Comparison of ENCODE assay signal across 1 cellular context in the genomic region with DNA sequence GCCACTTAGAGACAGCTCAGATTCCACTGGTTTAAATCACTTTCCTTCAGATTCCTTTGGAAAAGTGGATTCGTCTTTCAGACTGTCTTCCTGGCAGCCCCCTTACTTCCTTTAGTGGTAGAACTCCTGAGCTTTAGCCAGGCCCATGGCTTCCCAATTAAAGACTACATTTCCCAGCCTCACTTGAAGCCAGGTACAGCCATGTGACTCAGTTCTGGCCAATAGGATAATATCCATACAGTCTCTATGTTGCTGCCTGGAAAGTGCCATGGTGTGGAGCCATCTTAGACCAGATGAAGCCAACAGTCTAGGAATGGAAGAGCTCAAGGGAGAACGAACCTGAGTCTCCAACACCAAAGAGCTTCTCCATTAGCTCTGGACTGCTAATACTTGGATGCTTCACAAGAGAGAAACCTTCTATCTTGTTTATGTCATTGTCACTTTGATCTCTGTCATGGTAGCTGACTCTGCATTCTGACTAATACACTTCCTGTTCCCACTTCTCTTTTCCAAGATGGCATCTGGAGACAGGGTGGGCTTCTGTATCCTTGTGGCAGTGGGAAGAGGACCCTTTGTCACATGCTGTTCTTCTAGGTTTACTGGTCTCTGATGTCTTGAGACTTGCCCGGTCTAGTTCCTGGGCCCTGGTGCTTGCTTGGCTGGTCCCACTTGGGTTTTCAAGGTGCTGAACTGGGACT.
TF ChIP-seq lines count a peak whose summit lies in the region.

No MANE protein-coding gene starts in this region.

TF ChIP-seq in K562, 482 proteins besides CTCF, POLR2A, EP300 and RAD21:
- TF ChIP-seq RAD51 (IDR thresholded peaks at IDR 0.05; ENCODE audit: borderline replicate concordance, low read depth), result peak; percentile 35; the same call in 1 of the 2 replicates
- peak; percentile 53; the same call in 1 of the 2 replicates for TF ChIP-seq ZNF143 (CRISPR knock-in tag; IDR thresholded peaks at IDR 0.05)
- TF ChIP-seq, protein P1, sequence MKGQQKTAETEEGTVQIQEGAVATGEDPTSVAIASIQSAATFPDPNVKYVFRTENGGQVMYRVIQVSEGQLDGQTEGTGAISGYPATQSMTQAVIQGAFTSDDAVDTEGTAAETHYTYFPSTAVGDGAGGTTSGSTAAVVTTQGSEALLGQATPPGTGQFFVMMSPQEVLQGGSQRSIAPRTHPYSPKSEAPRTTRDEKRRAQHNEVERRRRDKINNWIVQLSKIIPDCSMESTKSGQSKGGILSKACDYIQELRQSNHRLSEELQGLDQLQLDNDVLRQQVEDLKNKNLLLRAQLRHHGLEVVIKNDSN (CRISPR knock-in tag; IDR thresholded peaks at IDR 0.05), result peak; percentile 63; the same call in 1 of the 2 replicates
- peak; percentile 82 for TF ChIP-seq USF2 (CRISPR knock-in tag; IDR thresholded peaks at IDR 0.05)
- peak in 1 of 3 experiments; percentile 25 for TF ChIP-seq YY1 (IDR thresholded peaks at IDR 0.05; ENCODE audit: borderline replicate concordance in 1 of 3, control insufficient read depth in 1 of 3, extremely low read depth in 1 of 3, insufficient read depth in 3 of 3, insufficient read length in 1 of 3, insufficient replicate concordance in 2 of 3, low read depth in 1 of 3, low read length in 2 of 3)
- peak; percentile 63 for TF ChIP-seq HCFC1 (IDR thresholded peaks at IDR 0.05; ENCODE audit: low read depth, low read length)
- TF ChIP-seq SPI1 (IDR thresholded peaks at IDR 0.05; ENCODE audit: borderline replicate concordance, low read depth, low read length), result peak; percentile 32; the same call in 1 of the 2 replicates
